In genomic region chr7:112338786-112339185, GRCh38 we compare ENCODE assay signal across 27 cellular contexts.
"Had no signal": no experiment of that assay in that cellular context is flagged by ENCODE, and none has a peak within 500 bp of the region (broad histone marks: within the 10 kb centered on the region; RNA-seq: fewer than 3 reads in every experiment).

No MANE protein-coding gene starts in this region.

- H3K4me3 ChIP-seq: stomach, suprapubic skin, testis, thoracic aorta, thyroid gland, tibial artery, tibial nerve, transverse colon, upper lobe of left lung, upper lobe of right lung, uterus, vagina had no signal

- H3K27me3 ChIP-seq: stomach, suprapubic skin, testis, thyroid gland, tibial artery, tibial nerve, transverse colon, upper lobe of left lung, upper lobe of right lung, uterus, vagina had no signal

- H3K36me3 ChIP-seq: thoracic aorta, uterus had no signal

- H3K27ac ChIP-seq: stomach, suprapubic skin, testis, thoracic aorta, thyroid gland, tibial artery, tibial nerve, transverse colon, upper lobe of left lung, upper lobe of right lung, uterus, vagina had no signal

- ATAC-seq: stimulated activated effector memory CD8-positive, alpha-beta T cell treated with anti-CD3 and anti-CD28 coated beads, Interleukin-12 subunit alpha, Interleukin-12 subunit beta, amount 100 ng/mL, for 72 hours; stimulated activated memory B cell treated with anti-CD40 and anti-IgM and Interleukin-4, amounts not matched to agents 10 μg/mL and 1 μg/mL and 100 μg/mL, for 72 hours; stimulated activated naive B cell treated with anti-CD40 and anti-IgM and Interleukin-4, amounts not matched to agents 10 μg/mL and 1 μg/mL and 100 μg/mL, for 72 hours; stimulated activated naive CD8-positive, alpha-beta T cell treated with anti-CD3 and anti-CD28 coated beads, Interleukin-15, amount 100 ng/mL, for 72 hours; stimulated activated naive CD8-positive, alpha-beta T cell treated with anti-CD3 and anti-CD28 coated beads, Interleukin-15, Interleukin-2, amounts not matched to agents 100 U/mL and 50 U/mL, for 24 hours; upper lobe of right lung had no signal

- FAIRE-seq: urothelium cell line had no signal

- H3K9me3 ChIP-seq: stomach, suprapubic skin, testis, thoracic aorta, thyroid gland, tibial artery, tibial nerve, transverse colon, upper lobe of left lung, upper lobe of right lung, vagina had no signal

- H3K4me1 ChIP-seq: stomach, suprapubic skin, testis, thyroid gland, tibial artery, tibial nerve, transverse colon, upper lobe of right lung, uterus, vagina had no signal

- DNase-seq: stimulated activated CD4-positive, alpha-beta T cell treated with anti-CD3 and anti-CD28 coated beads, Interleukin-2, amount 100 ng/mL, for 48 hours; stimulated activated CD4-positive, alpha-beta T cell treated with anti-CD3 and anti-CD28 coated beads, Interleukin-4, amount 100 ng/mL, for 1 hour; stimulated activated CD4-positive, alpha-beta T cell treated with anti-CD3 and anti-CD28 coated beads, Interleukin-4, amount 100 ng/mL, for 24 hours; stimulated activated CD4-positive, alpha-beta T cell treated with anti-CD3 and anti-CD28 coated beads, Interleukin-4, amount 100 ng/mL, for 4 hours; stimulated activated CD8-positive, alpha-beta memory T cell treated with anti-CD3 and anti-CD28 coated beads, Interleukin-4, amount 100 ng/mL, for 48 hours; stimulated activated naive B cell treated with anti-CD40 and anti-IgM and Interleukin-4, amounts not matched to agents 10 μg/mL and 1 μg/mL and 100 μg/mL, for 72 hours; stimulated activated naive CD4-positive, alpha-beta T cell; stimulated activated naive CD4-positive, alpha-beta T cell treated with Interleukin-2 at 50 U/mL for 16 hours; stimulated activated naive CD8-positive, alpha-beta T cell treated with anti-CD3 and anti-CD28 coated beads, Interleukin-15, amount 100 ng/mL, for 72 hours; stimulated activated naive CD8-positive, alpha-beta T cell treated with anti-CD3 and anti-CD28 coated beads, Interleukin-15, Interleukin-2, amounts not matched to agents 100 U/mL and 50 U/mL, for 24 hours; stomach; substantia nigra; testis; thyroid gland; tibial artery; transverse colon; trophoblast cell; upper lobe of right lung; uterus had no signal
